1 cellular context compared by ENCODE assay signal in genomic region chr3:183099026-183099837, GRCh38.
TF ChIP-seq lines count a peak whose summit lies in the region.

MCCC1 (minus strand) TSS chr3:183099496; CDS start chr3:183099440, 56 bp downstream.

TF ChIP-seq in K562, 482 proteins besides CTCF, POLR2A, EP300 and RAD21 (continued from another document and continues in another):
- no peak for TF ChIP-seq ZBTB43 (CRISPR knock-in tag; IDR thresholded peaks at IDR 0.05)
- TF ChIP-seq ARID3B (CRISPR knock-in tag; IDR thresholded peaks at IDR 0.05; ENCODE audit: borderline replicate concordance), result no peak
- TF ChIP-seq IRF2 (CRISPR knock-in tag; IDR thresholded peaks at IDR 0.05), result no peak
- TF ChIP-seq ZNF124 (CRISPR knock-in tag; IDR thresholded peaks at IDR 0.05), result no peak
- no peak for TF ChIP-seq PHB2 (IDR thresholded peaks at IDR 0.05; ENCODE audit: low read depth)
- no peak for TF ChIP-seq LARP7 (IDR thresholded peaks at IDR 0.05)
- no peak for TF ChIP-seq MAFF (IDR thresholded peaks at IDR 0.05; ENCODE audit: low read length)
- TF ChIP-seq SMAD2 (IDR thresholded peaks at IDR 0.05; ENCODE audit: low read depth, low read length), result no peak
- no peak for TF ChIP-seq POLR2AphosphoS2 (IDR thresholded peaks at IDR 0.05; ENCODE audit: low read length)
- TF ChIP-seq GABPB1 (CRISPR knock-in tag; IDR thresholded peaks at IDR 0.05), result peak; percentile 77
- TF ChIP-seq MCM2 (IDR thresholded peaks at IDR 0.05; ENCODE audit: low read depth), result no peak
- TF ChIP-seq C11orf30 (IDR thresholded peaks at IDR 0.05; ENCODE audit: low read depth), result peak; percentile 50
- no peak for TF ChIP-seq KAT8 (IDR thresholded peaks at IDR 0.05; ENCODE audit: low read depth)
- no peak for TF ChIP-seq MIER1 (IDR thresholded peaks at IDR 0.05; ENCODE audit: low read depth)
- TF ChIP-seq ZNF318 (IDR thresholded peaks at IDR 0.05; ENCODE audit: borderline replicate concordance in 1 of 2, low read depth in 1 of 2), result peak in 1 of 2 experiments; percentile 84; a peak in 1 of 4 replicates
- TF ChIP-seq SIN3B (IDR thresholded peaks at IDR 0.05; ENCODE audit: low read depth), result no peak
- peak; percentile 40; the same call in 1 of the 2 replicates for TF ChIP-seq SOX6 (IDR thresholded peaks at IDR 0.05)
- peak; percentile 80 for TF ChIP-seq NEUROD1 (IDR thresholded peaks at IDR 0.05; ENCODE audit: borderline replicate concordance, low read depth, low read length, partially characterized antibody)
- TF ChIP-seq NR2F6 (CRISPR knock-in tag; IDR thresholded peaks at IDR 0.05), result no peak
- no peak for TF ChIP-seq ZNF174 (CRISPR knock-in tag; IDR thresholded peaks at IDR 0.05)
- no peak for TF ChIP-seq RFX1 (IDR thresholded peaks at IDR 0.05)
- TF ChIP-seq SMAD3 (CRISPR knock-in tag; conservative IDR thresholded peaks at IDR 0.05), result no peak
- TF ChIP-seq KDM5B (IDR thresholded peaks at IDR 0.05; ENCODE audit: insufficient replicate concordance, low read depth, low read length), result peak; percentile 72
- TF ChIP-seq ARNT (IDR thresholded peaks at IDR 0.05), result no peak
- TF ChIP-seq MBD1 (CRISPR knock-in tag; IDR thresholded peaks at IDR 0.05), result no peak
- no peak for TF ChIP-seq RBM17 (IDR thresholded peaks at IDR 0.05; ENCODE audit: borderline replicate concordance, low read depth, low read length)
- TF ChIP-seq ZNF354B (CRISPR knock-in tag; IDR thresholded peaks at IDR 0.05), result no peak
- no peak for TF ChIP-seq ZBTB5 (IDR thresholded peaks at IDR 0.05)
- TF ChIP-seq CCAR2 (IDR thresholded peaks at IDR 0.05; ENCODE audit: low read depth, low read length), result no peak
- peak; percentile 81; the same call in 1 of the 2 replicates for TF ChIP-seq MYC (IDR thresholded peaks at IDR 0.05; ENCODE audit: low read depth, low read length)
- 0 out of 2 replicates have a peak, but pooled peaks have one; percentile 25 for TF ChIP-seq MYC (CRISPR knock-in tag; IDR thresholded peaks at IDR 0.05; ENCODE audit: borderline replicate concordance, low read depth)
- TF ChIP-seq MXD1 (CRISPR knock-in tag; IDR thresholded peaks at IDR 0.05; ENCODE audit: borderline replicate concordance, poor library complexity, severe bottlenecking), result no peak
- peak; percentile 79; the same call in 1 of the 2 replicates for TF ChIP-seq ATF7 (IDR thresholded peaks at IDR 0.05)
- peak; percentile 74; the same call in 1 of the 2 replicates for TF ChIP-seq E2F5 (CRISPR knock-in tag; IDR thresholded peaks at IDR 0.05)
- TF ChIP-seq CC2D1A (IDR thresholded peaks at IDR 0.05), result peak; percentile 62
- no peak for TF ChIP-seq BMI1 (IDR thresholded peaks at IDR 0.05; ENCODE audit: low read length)
- no peak for TF ChIP-seq YBX1 (IDR thresholded peaks at IDR 0.05)
- no peak for TF ChIP-seq POLR3G (IDR thresholded peaks at IDR 0.05; ENCODE audit: extremely low read depth, insufficient read length, insufficient replicate concordance)
- no peak; a peak in 1 of 4 replicates for TF ChIP-seq NONO (IDR thresholded peaks at IDR 0.05; ENCODE audit: low read depth in 2 of 2, low read length in 1 of 2)
- no peak; the same call in 1 of the 2 replicates for TF ChIP-seq RERE (CRISPR knock-in tag; IDR thresholded peaks at IDR 0.05; ENCODE audit: borderline replicate concordance)
- no peak for TF ChIP-seq PYGO2 (tag; IDR thresholded peaks at IDR 0.05)
